8 cellular contexts compared by ENCODE assay signal in the genomic region with DNA sequence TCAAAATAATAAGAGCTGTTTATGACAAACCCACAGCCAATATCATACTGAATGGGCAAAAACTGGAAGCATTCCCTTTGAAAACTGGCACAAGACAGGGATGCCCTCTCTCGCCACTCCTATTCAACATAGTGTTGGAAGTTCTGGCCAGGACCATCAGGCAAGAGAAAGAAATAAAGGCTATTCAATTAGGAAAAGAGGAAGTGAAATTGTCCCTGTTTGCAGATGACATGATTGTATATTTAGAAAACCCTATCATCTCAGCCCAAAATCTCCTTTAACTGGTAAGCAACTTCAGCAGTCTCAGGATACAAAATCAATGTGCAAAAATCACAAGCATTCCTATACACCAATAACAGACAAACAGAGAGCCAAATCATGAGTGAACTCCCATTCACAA. TPM values are rescaled to one million over a fixed set of nuclear protein-coding genes. Genes with fewer than 3 reads are reported as not detected.
"Had no signal": no experiment of that assay in that cellular context is flagged by ENCODE, and none has a peak within 500 bp of the region (broad histone marks: within the 10 kb centered on the region; RNA-seq: fewer than 3 reads in every experiment).

No MANE protein-coding gene starts in this region.

RNA-seq across cellular contexts. Expression of a gene that starts 8.9 kb away (rescaled TPM):
- total RNA-seq: OCI-LY7, PC-9, RPMI7951, SJSA1, SK-MEL-5, T-cell had no signal

RNA-seq across cellular contexts. Expression of a gene that starts 57.0 kb away (rescaled TPM):
- total RNA-seq: OCI-LY7, PC-3, RPMI7951, SJCRH30, SJSA1, SK-MEL-5 had no signal
